23 cellular contexts compared by ENCODE assay signal in the genomic region with DNA sequence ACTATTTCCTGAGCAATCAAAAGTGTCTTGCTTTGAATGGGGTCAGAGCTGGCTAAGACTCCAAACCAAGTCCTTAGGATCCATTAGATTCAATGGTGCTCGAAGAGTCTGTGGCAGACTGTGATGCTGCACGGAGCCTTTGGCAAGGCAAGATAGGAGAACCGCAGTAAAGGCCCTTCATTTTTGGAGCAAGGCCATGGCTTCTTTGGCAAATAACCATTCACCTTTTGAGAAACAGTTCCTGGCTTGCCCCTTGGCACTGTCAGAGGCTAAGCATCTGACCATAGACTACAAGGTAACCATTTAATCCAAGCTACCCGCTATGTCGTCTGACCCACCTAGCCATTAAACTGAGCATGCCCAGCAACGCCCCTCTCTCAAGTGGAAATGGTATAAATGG. TPM values are rescaled to one million over a fixed set of nuclear protein-coding genes. Genes with fewer than 3 reads are reported as not detected.
"Had no signal": no experiment of that assay in that cellular context is flagged by ENCODE, and none has a peak within 500 bp of the region (broad histone marks: within the 10 kb centered on the region; RNA-seq: fewer than 3 reads in every experiment).

No MANE protein-coding gene starts in this region.

- H3K27ac ChIP-seq: coronary artery, esophagus muscularis mucosa, ovary, right lobe of liver, skin epidermis, tibial nerve, vagina, WERI-Rb-1 had no signal

- H3K27me3 ChIP-seq: ovary, right lobe of liver, vagina had no signal

- DNase-seq: activated CD4-positive, alpha-beta T cell treated with anti-CD3 and anti-CD28 coated beads, Interleukin-2, amount 10 ng/mL, durations not matched to agents 7 days and 5 days; activated CD4-positive, CD25-positive, alpha-beta regulatory T cell treated with anti-CD3 and anti-CD28 coated beads, Interleukin-2, amount 50 U/mL, for 72 hours; activated CD8-positive, alpha-beta T cell treated with anti-CD3 and anti-CD28 coated beads, Interleukin-2, amount 10 ng/mL, durations not matched to agents 7 days and 5 days; activated gamma-delta T cell treated with Interleukin-2 at 50 U/mL for 16 hours; activated T-cell treated with anti-CD3 and anti-CD28 coated beads, Interleukin-2, amount 50 U/mL, for 1 hour; aorta; glutamatergic neuron; hippocampal formation; ovary; right lobe of liver; stimulated activated CD4-positive, alpha-beta T cell treated with anti-CD3 and anti-CD28 coated beads, Interleukin-1b, Interleukin-23, amount 100 ng/mL, for 48 hours; stimulated activated naive CD8-positive, alpha-beta T cell treated with anti-CD3 and anti-CD28 coated beads, Interleukin-15, amount 100 ng/mL, for 72 hours; WERI-Rb-1 had no signal

- H3K36me3 ChIP-seq: esophagus muscularis mucosa, ovary, right lobe of liver, tibial nerve, vagina, WERI-Rb-1 had no signal

- H3K9me3 ChIP-seq: ovary, right lobe of liver, vagina had no signal

- H3K4me1 ChIP-seq: esophagus muscularis mucosa, right lobe of liver had no signal

- H3K4me3 ChIP-seq: coronary artery, esophagus muscularis mucosa, ovary, right lobe of liver, skin epidermis, tibial nerve, vagina had no signal

RNA-seq across cellular contexts. Expression of gene EDN2, which starts 45.2 kb away (rescaled TPM):
- total RNA-seq: activated CD4-positive, alpha-beta T cell treated with anti-CD3 and anti-CD28 coated beads, Interleukin-2, amount 10 ng/mL, durations not matched to agents 7 days and 5 days; activated CD8-positive, alpha-beta T cell treated with anti-CD3 and anti-CD28 coated beads, Interleukin-2, amount 10 ng/mL, durations not matched to agents 7 days and 5 days; activated naive CD4-positive, alpha-beta T cell treated with anti-CD3 and anti-CD28 coated beads, Interleukin-2, amount 50 U/mL, for 72 hours; frontal cortex; liver; natural killer cell treated with Interleukin-12 subunit alpha and Interleukin-12 subunit beta and Interleukin-15 and Interleukin-18, amount 100 ng/mL, for 72 hours; pulmonary artery endothelial cell had no signal
- polyA plus RNA-seq: ovary had no signal
